Comparison of ENCODE assay signal across 11 cellular contexts in the genomic region with DNA sequence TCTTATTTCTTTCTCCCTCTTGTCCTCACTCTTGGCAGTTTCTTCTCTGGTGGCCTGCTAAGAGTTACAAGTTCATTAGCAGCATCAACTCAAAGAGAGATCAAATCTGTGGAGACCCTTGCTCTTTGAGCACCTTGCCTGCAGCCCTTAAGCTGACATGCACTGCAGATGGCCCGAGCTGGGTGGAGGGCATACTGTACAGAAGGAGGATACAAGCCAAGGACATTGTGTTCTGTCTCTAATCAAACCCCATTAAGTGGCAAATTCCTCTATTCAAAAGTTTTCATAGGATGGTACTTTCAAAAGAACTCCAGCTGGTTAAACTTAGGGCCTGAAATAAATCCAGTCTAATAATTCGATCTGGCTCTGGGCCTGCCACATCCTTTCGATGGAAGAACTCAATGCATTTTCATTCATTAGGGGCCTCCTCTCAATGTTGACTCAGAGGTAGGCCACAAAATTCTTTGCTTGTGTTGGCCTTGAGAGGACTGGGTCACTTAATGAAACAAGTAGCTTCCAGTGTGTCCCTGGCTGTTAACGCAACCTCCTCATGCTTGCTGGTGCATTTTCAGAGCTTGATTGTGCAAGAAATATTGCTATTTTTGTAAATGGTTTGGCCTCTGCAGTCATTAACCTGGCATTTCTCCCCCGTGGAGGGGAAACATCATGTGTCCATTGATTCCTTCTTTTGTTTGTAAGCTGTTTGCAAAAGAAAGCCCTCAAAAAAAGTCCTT.
DNase-seq lines count a peak whose midpoint lies in the region; ATAC-seq and TF ChIP-seq lines count a peak whose summit lies in the region.
"Had no signal": no experiment of that assay in that cellular context is flagged by ENCODE, and none has a peak within 500 bp of the region (broad histone marks: within the 10 kb centered on the region; RNA-seq: fewer than 3 reads in every experiment).

No MANE protein-coding gene starts in this region.

- H3K79me2 ChIP-seq in mesendoderm (ENCODE audit: control insufficient read depth, insufficient read depth, low read length), result no peaks in the 10 kb centered on the region

- no peak overlapping the region for H3K18ac ChIP-seq in mesendoderm (ENCODE audit: low read length)

- no peak overlapping the region for H2BK5ac ChIP-seq in mesendoderm (ENCODE audit: low read length)

- H3K4me3 ChIP-seq in astrocyte of the cerebellum (ENCODE audit: low read depth, low read length) (no peak overlapping the region), mesendoderm (ENCODE audit: low read length) (no peak overlapping the region)

- H3K27ac ChIP-seq in mesendoderm (ENCODE audit: low read depth, low read length), result no peak overlapping the region

- TF ChIP-seq CTCF in astrocyte of the cerebellum (IDR thresholded peaks at IDR 0.05; ENCODE audit: low read depth, low read length, missing control alignments), result no peak

- no peak overlapping the region for H3K23ac ChIP-seq in mesendoderm (ENCODE audit: low read length)

- no peak overlapping the region for H3K4ac ChIP-seq in mesendoderm (ENCODE audit: low read depth, low read length)

- H3K9ac ChIP-seq in mesendoderm (ENCODE audit: low read length), result no peak overlapping the region

- no peak overlapping the region for H2BK15ac ChIP-seq in mesendoderm (replicated peaks; ENCODE audit: low read depth)

- DNase-seq in GM04504 (ENCODE audit: low read depth) (peak; percentile 55), astrocyte of the cerebellum (ENCODE audit: low read depth) (peak; percentile 64), left ventricle myocardium superior (peak; percentile 40), sciatic nerve (ENCODE audit: low spot score) (peak; percentile 62), mesendoderm (no peak)
- no peak for DNase-seq in stimulated activated CD4-positive, alpha-beta T cell treated with anti-CD3 and anti-CD28 coated beads, Interleukin-2, amount 100 ng/mL, for 24 hours
- DNase-seq: dermis blood vessel endothelial cell, DND-41, SHP77 had no signal

- no peak overlapping the region for H2BK120ac ChIP-seq in mesendoderm (ENCODE audit: low read depth, low read length)

- no CpG with 5 or more reads among the region's 5 CpGs for WGBS in mesendoderm (ENCODE audit: extremely low coverage, insufficient coverage, low lambda C conversion rate)

- H3K27me3 ChIP-seq in mesendoderm (ENCODE audit: insufficient read depth, low read length, poor library complexity), result no peaks in the 10 kb centered on the region

- no peaks in the 10 kb centered on the region for H3K36me3 ChIP-seq in mesendoderm (ENCODE audit: control insufficient read depth, insufficient read depth, low read length)

- H3K56ac ChIP-seq in mesendoderm (ENCODE audit: low read length), result no peak overlapping the region

- no peak overlapping the region for H2AK5ac ChIP-seq in mesendoderm (ENCODE audit: low read length)

- no peaks in the 10 kb centered on the region for H3K79me1 ChIP-seq in mesendoderm (ENCODE audit: low read length)

- ATAC-seq in left ventricle myocardium superior (peak; percentile 89), sciatic nerve (peak; percentile 93), GM21576 (IDR thresholded peaks at IDR 0.05; ENCODE audit: unreplicated experiment) (no peak), HG03378 (IDR thresholded peaks at IDR 0.05; ENCODE audit: unreplicated experiment) (no peak)

- in situ Hi-C loops in astrocyte of the cerebellum (cut with HindIII; ENCODE audit: low sequenced_read_pairs), result no loop called here

- no peak overlapping the region for H3K4me2 ChIP-seq in mesendoderm (ENCODE audit: low read length)

- H4K5ac ChIP-seq in mesendoderm (ENCODE audit: low read length), result no peak overlapping the region

- no peaks in the 10 kb centered on the region for H3K4me1 ChIP-seq in mesendoderm (ENCODE audit: control insufficient read depth, low read depth, low read length)

- no peak overlapping the region for H4K8ac ChIP-seq in mesendoderm (ENCODE audit: low read depth, low read length)

- intact Hi-C loops in left ventricle myocardium superior (cut with micrococcal nuclease) (no loop called here), sciatic nerve (cut with DNase I) (no loop called here)

Comparison
In these comparisons a context has a peak if more than half of its experiments do, and no peak if none do; other contexts are left out.
1. DNase-seq: peak in GM04504 (single experiment), astrocyte of the cerebellum (single experiment), left ventricle myocardium superior (single experiment) and sciatic nerve (single experiment); none in stimulated activated CD4-positive, alpha-beta T cell treated with anti-CD3 and anti-CD28 coated beads, Interleukin-2, amount 100 ng/mL, for 24 hours (0 of 2) and mesendoderm (single experiment).
2. ATAC-seq: peak in left ventricle myocardium superior (single experiment) and sciatic nerve (single experiment); none in GM21576 (single experiment) and HG03378 (single experiment).